ENCODE assay signal across 1 cellular context in the genomic region with DNA sequence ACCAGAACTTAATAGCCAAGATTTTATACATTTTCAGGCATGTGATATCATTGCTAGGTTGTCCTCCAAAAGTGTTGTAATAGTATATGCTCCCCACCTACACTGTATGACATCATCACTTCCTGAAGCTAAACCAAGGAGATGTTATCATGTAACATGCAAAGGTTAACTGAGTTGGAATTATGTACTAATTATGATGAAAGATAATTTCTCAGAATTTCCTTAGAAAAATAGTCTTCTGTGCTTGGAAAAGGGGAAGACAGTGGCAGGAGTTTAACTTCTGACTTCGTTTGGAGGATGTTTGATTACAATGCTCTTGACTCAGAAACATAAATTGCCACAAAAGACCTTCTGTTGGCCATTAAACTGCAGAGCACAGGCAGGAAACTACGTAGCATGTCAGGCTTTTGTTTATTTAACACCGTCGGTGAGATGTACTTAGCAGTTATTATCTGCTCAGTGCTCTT.
TF ChIP-seq lines count a peak whose summit lies in the region.

No MANE protein-coding gene starts in this region.

TF ChIP-seq in HepG2, 621 proteins besides CTCF, POLR2A, EP300 and RAD21 (continued from another document):
- TF ChIP-seq, protein P1, sequence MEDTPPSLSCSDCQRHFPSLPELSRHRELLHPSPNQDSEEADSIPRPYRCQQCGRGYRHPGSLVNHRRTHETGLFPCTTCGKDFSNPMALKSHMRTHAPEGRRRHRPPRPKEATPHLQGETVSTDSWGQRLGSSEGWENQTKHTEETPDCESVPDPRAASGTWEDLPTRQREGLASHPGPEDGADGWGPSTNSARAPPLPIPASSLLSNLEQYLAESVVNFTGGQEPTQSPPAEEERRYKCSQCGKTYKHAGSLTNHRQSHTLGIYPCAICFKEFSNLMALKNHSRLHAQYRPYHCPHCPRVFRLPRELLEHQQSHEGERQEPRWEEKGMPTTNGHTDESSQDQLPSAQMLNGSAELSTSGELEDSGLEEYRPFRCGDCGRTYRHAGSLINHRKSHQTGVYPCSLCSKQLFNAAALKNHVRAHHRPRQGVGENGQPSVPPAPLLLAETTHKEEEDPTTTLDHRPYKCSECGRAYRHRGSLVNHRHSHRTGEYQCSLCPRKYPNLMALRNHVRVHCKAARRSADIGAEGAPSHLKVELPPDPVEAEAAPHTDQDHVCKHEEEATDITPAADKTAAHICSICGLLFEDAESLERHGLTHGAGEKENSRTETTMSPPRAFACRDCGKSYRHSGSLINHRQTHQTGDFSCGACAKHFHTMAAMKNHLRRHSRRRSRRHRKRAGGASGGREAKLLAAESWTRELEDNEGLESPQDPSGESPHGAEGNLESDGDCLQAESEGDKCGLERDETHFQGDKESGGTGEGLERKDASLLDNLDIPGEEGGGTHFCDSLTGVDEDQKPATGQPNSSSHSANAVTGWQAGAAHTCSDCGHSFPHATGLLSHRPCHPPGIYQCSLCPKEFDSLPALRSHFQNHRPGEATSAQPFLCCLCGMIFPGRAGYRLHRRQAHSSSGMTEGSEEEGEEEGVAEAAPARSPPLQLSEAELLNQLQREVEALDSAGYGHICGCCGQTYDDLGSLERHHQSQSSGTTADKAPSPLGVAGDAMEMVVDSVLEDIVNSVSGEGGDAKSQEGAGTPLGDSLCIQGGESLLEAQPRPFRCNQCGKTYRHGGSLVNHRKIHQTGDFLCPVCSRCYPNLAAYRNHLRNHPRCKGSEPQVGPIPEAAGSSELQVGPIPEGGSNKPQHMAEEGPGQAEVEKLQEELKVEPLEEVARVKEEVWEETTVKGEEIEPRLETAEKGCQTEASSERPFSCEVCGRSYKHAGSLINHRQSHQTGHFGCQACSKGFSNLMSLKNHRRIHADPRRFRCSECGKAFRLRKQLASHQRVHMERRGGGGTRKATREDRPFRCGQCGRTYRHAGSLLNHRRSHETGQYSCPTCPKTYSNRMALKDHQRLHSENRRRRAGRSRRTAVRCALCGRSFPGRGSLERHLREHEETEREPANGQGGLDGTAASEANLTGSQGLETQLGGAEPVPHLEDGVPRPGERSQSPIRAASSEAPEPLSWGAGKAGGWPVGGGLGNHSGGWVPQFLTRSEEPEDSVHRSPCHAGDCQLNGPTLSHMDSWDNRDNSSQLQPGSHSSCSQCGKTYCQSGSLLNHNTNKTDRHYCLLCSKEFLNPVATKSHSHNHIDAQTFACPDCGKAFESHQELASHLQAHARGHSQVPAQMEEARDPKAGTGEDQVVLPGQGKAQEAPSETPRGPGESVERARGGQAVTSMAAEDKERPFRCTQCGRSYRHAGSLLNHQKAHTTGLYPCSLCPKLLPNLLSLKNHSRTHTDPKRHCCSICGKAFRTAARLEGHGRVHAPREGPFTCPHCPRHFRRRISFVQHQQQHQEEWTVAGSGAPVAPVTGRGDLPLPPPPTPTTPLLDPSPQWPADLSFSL (CRISPR knock-in tag; IDR thresholded peaks at IDR 0.05): no peak
- TF ChIP-seq ZNF510 (CRISPR knock-in tag; IDR thresholded peaks at IDR 0.05; ENCODE audit: low read depth): no peak
- TF ChIP-seq ZFP36L2 (CRISPR knock-in tag; IDR thresholded peaks at IDR 0.05): no peak
- TF ChIP-seq HDAC6 (IDR thresholded peaks at IDR 0.05; ENCODE audit: low read depth, low read length): no peak
- no peak for TF ChIP-seq TAF15 (IDR thresholded peaks at IDR 0.05; ENCODE audit: low read depth, low read length, poor library complexity, severe bottlenecking)
- no peak for TF ChIP-seq ERF (CRISPR knock-in tag; IDR thresholded peaks at IDR 0.05)
